In genomic region chr15:81940467-81941451, GRCh38 we compare ENCODE assay signal across 19 cellular contexts.
DNase-seq lines count a peak whose midpoint lies in the region; ATAC-seq, FAIRE-seq and TF ChIP-seq lines count a peak whose summit lies in the region.
"Had no signal": no experiment of that assay in that cellular context is flagged by ENCODE, and none has a peak within 500 bp of the region (broad histone marks: within the 10 kb centered on the region; RNA-seq: fewer than 3 reads in every experiment).

No MANE protein-coding gene starts in this region.

- no peak overlapping the region for H2AFZ ChIP-seq in HepG2 (ENCODE audit: low read length)

- H3K79me2 ChIP-seq in HepG2 (ENCODE audit: insufficient read depth, low read length), result no peaks in the 10 kb centered on the region

- H4K20me1 ChIP-seq in HepG2 (ENCODE audit: insufficient read depth, low read length), result no peaks in the 10 kb centered on the region

- BruUV-seq in HepG2 (replicated peaks; lab: Mats Ljungman, UMichigan) (no TSS peak), A673 (replicated peaks; lab: Mats Ljungman, UMichigan) (no TSS peak)

- FAIRE-seq in HepG2 (lab: Jason Lieb, UNC), result no peak
- FAIRE-seq: keratinocyte, small intestine had no signal

- no peak overlapping the region for H3K9ac ChIP-seq in HepG2 (ENCODE audit: insufficient read depth, low read depth, low read length)

- no peak overlapping the region for H3K4me3 ChIP-seq in HepG2 (replicated peaks in 1 of 3; ENCODE audit: insufficient read depth in 1 of 3, low read depth in 2 of 3, low read length in 3 of 3)
- no peak overlapping the region for H3K4me3 ChIP-seq in right lobe of liver
- no peak overlapping the region for H3K4me3 ChIP-seq in SJCRH30
- H3K4me3 ChIP-seq in fibroblast of pulmonary artery (replicated peaks; ENCODE audit: low read depth, low read length), result no peak overlapping the region
- no peak overlapping the region for H3K4me3 ChIP-seq in A673 (ENCODE audit: low read depth, low read length, poor library complexity, severe bottlenecking)
- H3K4me3 ChIP-seq in right atrium auricular region, result no peak overlapping the region
- H3K4me3 ChIP-seq: body of pancreas, uterus had no signal

- POLR2A ChIA-PET in HepG2 (lab: Yijun Ruan, JAX), result no interaction called here
- POLR2A ChIA-PET in A673 (lab: Charles Lee; ENCODE audit: low non-redundant PET), result interaction anchor here (0.6 kb wide), 2 partner anchors 42 to 1750 kb away, joined by 3 to 4 read pairs; no protein-coding TSS in a partner anchor

- 3% methylated on average over 1 of the region's 1 CpG for WGBS in HepG2 (ENCODE audit: low lambda C conversion rate)
- 54% methylated on average over 1 of the region's 1 CpG for WGBS in right lobe of liver (ENCODE audit: insufficient coverage, low coverage, low lambda C conversion rate, missing lambda C conversion rate)

- H3K27ac ChIP-seq in HepG2 (ENCODE audit: extremely low read length, insufficient read depth, low read length), result no peak overlapping the region
- H3K27ac ChIP-seq in right lobe of liver, result no peak overlapping the region
- peak overlapping the region; percentile 46 for H3K27ac ChIP-seq in SJCRH30
- H3K27ac ChIP-seq in A673 (ENCODE audit: low read depth, low read length, poor library complexity, severe bottlenecking), result no peak overlapping the region
- H3K27ac ChIP-seq in right atrium auricular region, result no peak overlapping the region
- no peak overlapping the region for H3K27ac ChIP-seq in caudate nucleus (ENCODE audit: low read depth, low read length)
- H3K27ac ChIP-seq: body of pancreas, uterus had no signal

- in situ Hi-C loops in HepG2 (cut with HindIII; ENCODE audit: extremely low pct_ligation_motif_present, low pct_unique_long_range_greater_than_20kb), result no loop called here

- H3K9me3 ChIP-seq in HepG2 (ENCODE audit: low read length), result no peaks in the 10 kb centered on the region
- no peaks in the 10 kb centered on the region for H3K9me3 ChIP-seq in right lobe of liver
- H3K9me3 ChIP-seq in SJCRH30 (replicated peaks), result no peaks in the 10 kb centered on the region
- H3K9me3 ChIP-seq in A673 (ENCODE audit: low read depth, low read length, poor library complexity, severe bottlenecking), result no peaks in the 10 kb centered on the region
- peaks cover 0 to 16% of the 10 kb centered on the region in 2 donors for H3K9me3 ChIP-seq in right atrium auricular region
- H3K9me3 ChIP-seq: body of pancreas, uterus had no signal

- TF ChIP-seq CTCF in HepG2 (CRISPR knock-in tag; IDR thresholded peaks at IDR 0.05), result no peak
- TF ChIP-seq CTCF in right lobe of liver (IDR thresholded peaks at IDR 0.05), result no peak
- no peak for TF ChIP-seq CTCF in fibroblast of pulmonary artery (IDR thresholded peaks at IDR 0.05; ENCODE audit: low read length, missing control alignments)
- no peak for TF ChIP-seq CTCF in GM20000 (IDR thresholded peaks at IDR 0.05; ENCODE audit: extremely low read depth, missing control alignments)
- TF ChIP-seq CTCF in A673 (conservative IDR thresholded peaks at IDR 0.05; ENCODE audit: low read depth, low read length), result no peak
- TF ChIP-seq CTCF in right atrium auricular region (IDR thresholded peaks at IDR 0.05), result no peak

- H3K27me3 ChIP-seq in HepG2 (ENCODE audit: control insufficient read depth in 1 of 2, insufficient read depth in 2 of 2, low read length in 2 of 2) (no peaks in the 10 kb centered on the region), right lobe of liver (no peaks in the 10 kb centered on the region), SJCRH30 (no peaks in the 10 kb centered on the region), A673 (replicated peaks; ENCODE audit: insufficient read depth, low read depth, low read length, poor library complexity) (no peaks in the 10 kb centered on the region), right atrium auricular region (no peaks in the 10 kb centered on the region)
- H3K27me3 ChIP-seq: body of pancreas, uterus had no signal

- DNase-seq in HepG2 (ENCODE audit: low spot score) (no peak), right lobe of liver (no peak), SJCRH30 (peak; percentile 59 to 84), fibroblast of pulmonary artery (ENCODE audit: low read depth) (peak; percentile 27), GM20000 (ENCODE audit: low spot score) (no peak), A673 (ENCODE audit: low spot score) (no peak), right atrium auricular region (ENCODE audit: low spot score) (no peak), caudate nucleus (lab: John Stamatoyannopoulos, UW) (no peak)
- DNase-seq: activated CD4-positive, alpha-beta memory T cell treated with anti-CD3 and anti-CD28 coated beads, Interleukin-2, amount 10 ng/mL, durations not matched to agents 7 days and 5 days; body of pancreas; effector memory CD8-positive, alpha-beta T cell; Kasumi-1; NCI-H82; occipital lobe; Right ventricle myocardium superior; small intestine; stimulated activated naive CD8-positive, alpha-beta T cell treated with anti-CD3 and anti-CD28 coated beads, Interleukin-15, Interleukin-2, amounts not matched to agents 100 U/mL and 50 U/mL, for 24 hours; uterus had no signal

- ATAC-seq in HepG2, result no peak
- no peak for ATAC-seq in right lobe of liver
- ATAC-seq: body of pancreas; effector memory CD8-positive, alpha-beta T cell; stimulated activated naive CD8-positive, alpha-beta T cell treated with anti-CD3 and anti-CD28 coated beads, Interleukin-15, Interleukin-2, amounts not matched to agents 100 U/mL and 50 U/mL, for 24 hours had no signal

- TF ChIP-seq RAD21 in HepG2 (CRISPR knock-in tag; IDR thresholded peaks at IDR 0.05), result no peak

- no peaks in the 10 kb centered on the region for H3K36me3 ChIP-seq in HepG2 (replicated peaks in 1 of 2; ENCODE audit: control insufficient read depth in 1 of 2, insufficient read depth in 2 of 2, low read length in 2 of 2)
- H3K36me3 ChIP-seq in right lobe of liver, result no peaks in the 10 kb centered on the region
- no peaks in the 10 kb centered on the region for H3K36me3 ChIP-seq in SJCRH30
- no peaks in the 10 kb centered on the region for H3K36me3 ChIP-seq in A673 (ENCODE audit: insufficient read depth, low read length, poor library complexity, severe bottlenecking)
- H3K36me3 ChIP-seq in right atrium auricular region, result no peaks in the 10 kb centered on the region
- H3K36me3 ChIP-seq: uterus had no signal

- H3K4me2 ChIP-seq in HepG2 (ENCODE audit: low read depth, low read length), result no peak overlapping the region

- TF ChIP-seq EP300 in HepG2 (IDR thresholded peaks at IDR 0.05; ENCODE audit: low read depth in 2 of 2, low read length in 2 of 2) (no peak), HepG2 (CRISPR knock-in tag; IDR thresholded peaks at IDR 0.05; ENCODE audit: borderline replicate concordance) (no peak)

- CTCF ChIA-PET in HepG2 (lab: Yijun Ruan, JAX; ENCODE audit: low intra/inter-chr PET ratio, low total read pairs), result interaction anchor here (2.1 kb wide), 1 partner anchor 460 kb away, joined by 9 read pairs; no protein-coding TSS in a partner anchor
- CTCF ChIA-PET in A673 (lab: Charles Lee), result interaction anchor here (0.6 kb wide), 1 partner anchor 1373 kb away, joined by 3 read pairs; no protein-coding TSS in a partner anchor

- TF ChIP-seq POLR2A in HepG2 (IDR thresholded peaks at IDR 0.05; ENCODE audit: insufficient read depth in 1 of 2, low read depth in 2 of 2, low read length in 2 of 2) (no peak), right lobe of liver (IDR thresholded peaks at IDR 0.05) (no peak)

- intact Hi-C loops in HepG2 (cut with micrococcal nuclease; ENCODE audit: unreplicated experiment) (no loop called here), right lobe of liver (cut with DNase I) (loop anchor here in 1 of 2 donors (10.0 kb wide), 1 partner anchor 456 kb away; no protein-coding TSS in a partner anchor), A673 (cut with micrococcal nuclease; ENCODE audit: unreplicated experiment) (no loop called here)

- no peaks in the 10 kb centered on the region for H3K4me1 ChIP-seq in HepG2 (ENCODE audit: insufficient read depth, low read length)
- H3K4me1 ChIP-seq in right lobe of liver, result no peaks in the 10 kb centered on the region
- H3K4me1 ChIP-seq in SJCRH30, result peaks cover 17% of the 10 kb centered on the region
- H3K4me1 ChIP-seq in A673 (ENCODE audit: insufficient read depth, low read length, poor library complexity, severe bottlenecking), result no peaks in the 10 kb centered on the region
- H3K4me1 ChIP-seq in right atrium auricular region, result no peaks in the 10 kb centered on the region
- H3K4me1 ChIP-seq: body of pancreas, uterus had no signal

TF ChIP-seq in HepG2, 621 proteins besides CTCF, POLR2A, EP300 and RAD21:
- no peak for TF ChIP-seq ZNF367 (CRISPR knock-in tag; IDR thresholded peaks at IDR 0.05; ENCODE audit: borderline replicate concordance)
- TF ChIP-seq ISX (CRISPR knock-in tag; conservative IDR thresholded peaks at IDR 0.05), result no peak
- no peak for TF ChIP-seq RNF2 (conservative IDR thresholded peaks at IDR 0.05; ENCODE audit: low read depth)
- no peak for TF ChIP-seq MTA1 (CRISPR knock-in tag; IDR thresholded peaks at IDR 0.05; ENCODE audit: borderline replicate concordance)
- TF ChIP-seq ATF7 (IDR thresholded peaks at IDR 0.05), result 0 out of 2 replicates have a peak, but pooled peaks have one; percentile 5
- no peak for TF ChIP-seq ATF7 (CRISPR knock-in tag; IDR thresholded peaks at IDR 0.05)
- TF ChIP-seq RFX3 (CRISPR knock-in tag; IDR thresholded peaks at IDR 0.05), result no peak

Comparison
In these comparisons a context has a peak if more than half of its experiments do, and no peak if none do; other contexts are left out.
1. DNase-seq: peak in SJCRH30 (2 of 2) and fibroblast of pulmonary artery (single experiment); none in HepG2 (single experiment), right lobe of liver (0 of 3), GM20000 (single experiment), A673 (single experiment), right atrium auricular region (single experiment) and caudate nucleus (0 of 61).